In genomic region chr1:215983680-215984079, GRCh38 we compare ENCODE assay signal across 26 cellular contexts.
"Had no signal": no experiment of that assay in that cellular context is flagged by ENCODE, and none has a peak within 500 bp of the region (broad histone marks: within the 10 kb centered on the region; RNA-seq: fewer than 3 reads in every experiment).

No MANE protein-coding gene starts in this region.

- H3K27ac ChIP-seq: colonic mucosa, epithelial cell of prostate, esophagus squamous epithelium, gastrocnemius medialis, heart right ventricle, left lung, lower lobe of right lung had no signal

- H3K9me3 ChIP-seq: colonic mucosa, esophagus squamous epithelium, gastrocnemius medialis, lower lobe of right lung had no signal

- FAIRE-seq: endometrium, islet of Langerhans, keratinocyte had no signal

- DNase-seq: colonic mucosa; cortex of kidney; effector CD8-positive, alpha-beta T cell; effector memory CD8-positive, alpha-beta T cell; endodermal cell; erythroblast; esophagus squamous epithelium; foreskin fibroblast; foreskin melanocyte; gastrocnemius medialis; glutamatergic neuron; head of caudate nucleus; heart right ventricle; hippocampal formation; left cardiac atrium; left lung; left ventricle myocardium superior; lower lobe of right lung; mesendoderm; midbrain; naive thymus-derived CD4-positive, alpha-beta T cell had no signal

- H3K4me1 ChIP-seq: colonic mucosa, esophagus squamous epithelium, gastrocnemius medialis, heart right ventricle, left lung, lower lobe of right lung had no signal

- H3K27me3 ChIP-seq: colonic mucosa, esophagus squamous epithelium, gastrocnemius medialis, heart right ventricle, left lung had no signal

- H3K4me3 ChIP-seq: colonic mucosa, esophagus squamous epithelium, gastrocnemius medialis, heart right ventricle, left lung, lower lobe of right lung had no signal

- H3K36me3 ChIP-seq: colonic mucosa, esophagus squamous epithelium, gastrocnemius medialis, heart right ventricle, left lung, lower lobe of right lung had no signal

- ATAC-seq: effector memory CD8-positive, alpha-beta T cell; esophagus mucosa; gastrocnemius medialis; heart right ventricle; left cardiac atrium; left lung; left ventricle myocardium superior; lower lobe of right lung; naive thymus-derived CD4-positive, alpha-beta T cell had no signal
